ENCODE assay signal across 14 cellular contexts in the genomic region with DNA sequence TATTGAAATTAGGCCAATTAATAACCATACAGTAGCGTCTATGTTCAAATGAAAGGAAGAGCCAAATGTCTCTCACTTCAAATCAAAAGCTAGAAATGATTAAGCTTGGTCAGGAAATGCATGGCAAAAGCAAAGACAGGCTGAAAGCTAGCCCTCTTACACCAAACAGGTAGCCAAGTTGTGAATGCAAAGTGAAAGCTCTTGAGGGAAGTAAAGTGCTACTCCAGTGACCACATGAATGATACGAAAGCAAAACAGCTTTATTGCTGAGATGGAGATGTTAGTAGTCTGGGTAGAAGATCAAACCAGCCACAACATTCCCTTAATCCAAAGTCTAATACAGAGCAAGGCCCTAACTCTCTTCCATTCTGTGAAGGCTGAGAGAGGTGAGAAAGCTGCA.
DNase-seq lines count a peak whose midpoint lies in the region; ATAC-seq and TF ChIP-seq lines count a peak whose summit lies in the region.
"Had no signal": no experiment of that assay in that cellular context is flagged by ENCODE, and none has a peak within 500 bp of the region (broad histone marks: within the 10 kb centered on the region; RNA-seq: fewer than 3 reads in every experiment).

No MANE protein-coding gene starts in this region.

- no peaks in the 10 kb centered on the region for H3K27me3 Mint-ChIP-seq in activated CD4-positive, alpha-beta memory T cell treated with anti-CD3 and anti-CD28 coated beads, Interleukin-2, amount 10 ng/mL, durations not matched to agents 7 days and 5 days
- H3K27me3 Mint-ChIP-seq in activated T-cell treated with anti-CD3 and anti-CD28 coated beads, Interleukin-2, amount 50 U/mL, for 24 hours = peaks cover 21% of the 10 kb centered on the region

- CTCF ChIA-PET in activated CD4-positive, alpha-beta memory T cell treated with anti-CD3 and anti-CD28 coated beads, Interleukin-2, amount 10 ng/mL, durations not matched to agents 7 days and 5 days (lab: Charles Lee) = no interaction called here

- no peaks in the 10 kb centered on the region for H3K9me3 ChIP-seq in suprapubic skin
- H3K9me3 ChIP-seq: thyroid gland had no signal

- H3K27ac ChIP-seq in suprapubic skin = no peak overlapping the region
- H3K27ac ChIP-seq: thyroid gland had no signal

- no peaks in the 10 kb centered on the region for H3K4me1 Mint-ChIP-seq in activated CD4-positive, alpha-beta memory T cell treated with anti-CD3 and anti-CD28 coated beads, Interleukin-2, amount 10 ng/mL, durations not matched to agents 7 days and 5 days
- no peaks in the 10 kb centered on the region for H3K4me1 Mint-ChIP-seq in activated T-cell treated with anti-CD3 and anti-CD28 coated beads, Interleukin-2, amount 50 U/mL, for 24 hours (ENCODE audit: low read depth)

- 63% methylated on average over 2 of the region's 2 CpGs for WGBS in suprapubic skin

- no peak for TF ChIP-seq POLR2A in suprapubic skin (IDR thresholded peaks at IDR 0.05)

- H3K27me3 ChIP-seq in suprapubic skin = no peaks in the 10 kb centered on the region
- H3K27me3 ChIP-seq: thyroid gland had no signal

- H3K9me3 Mint-ChIP-seq in activated CD4-positive, alpha-beta memory T cell treated with anti-CD3 and anti-CD28 coated beads, Interleukin-2, amount 10 ng/mL, durations not matched to agents 7 days and 5 days = no peaks in the 10 kb centered on the region
- no peaks in the 10 kb centered on the region for H3K9me3 Mint-ChIP-seq in activated T-cell treated with anti-CD3 and anti-CD28 coated beads, Interleukin-2, amount 50 U/mL, for 24 hours
- H3K9me3 Mint-ChIP-seq: natural killer cell treated with Interleukin-12 subunit alpha and Interleukin-12 subunit beta and Interleukin-15 and Interleukin-18, amount 100 ng/mL, for 72 hours had no signal

- no peak overlapping the region for H3K4me3 Mint-ChIP-seq in activated CD4-positive, alpha-beta memory T cell treated with anti-CD3 and anti-CD28 coated beads, Interleukin-2, amount 10 ng/mL, durations not matched to agents 7 days and 5 days
- H3K4me3 Mint-ChIP-seq in activated T-cell treated with anti-CD3 and anti-CD28 coated beads, Interleukin-2, amount 50 U/mL, for 24 hours = no peak overlapping the region
- H3K4me3 Mint-ChIP-seq: natural killer cell treated with Interleukin-12 subunit alpha and Interleukin-12 subunit beta and Interleukin-15 and Interleukin-18, amount 100 ng/mL, for 72 hours had no signal

- no peaks in the 10 kb centered on the region for H3K36me3 Mint-ChIP-seq in activated CD4-positive, alpha-beta memory T cell treated with anti-CD3 and anti-CD28 coated beads, Interleukin-2, amount 10 ng/mL, durations not matched to agents 7 days and 5 days (ENCODE audit: low read depth)
- H3K36me3 Mint-ChIP-seq in activated T-cell treated with anti-CD3 and anti-CD28 coated beads, Interleukin-2, amount 50 U/mL, for 24 hours (ENCODE audit: low read depth) = no peaks in the 10 kb centered on the region
- H3K36me3 Mint-ChIP-seq: natural killer cell treated with Interleukin-12 subunit alpha and Interleukin-12 subunit beta and Interleukin-15 and Interleukin-18, amount 100 ng/mL, for 72 hours had no signal

- no peaks in the 10 kb centered on the region for H3K4me1 ChIP-seq in suprapubic skin

- POLR2A ChIA-PET in activated CD4-positive, alpha-beta memory T cell treated with anti-CD3 and anti-CD28 coated beads, Interleukin-2, amount 10 ng/mL, durations not matched to agents 7 days and 5 days (lab: Charles Lee) = no interaction called here

- ATAC-seq in GM19324 (IDR thresholded peaks at IDR 0.05; ENCODE audit: low FRiP score, unreplicated experiment) = peak; percentile 94
- peak; percentile 90 for ATAC-seq in HG02678 (IDR thresholded peaks at IDR 0.05; ENCODE audit: unreplicated experiment)
- peak; percentile 80 for ATAC-seq in HG03442 (IDR thresholded peaks at IDR 0.05; ENCODE audit: unreplicated experiment)

- no peak for TF ChIP-seq EP300 in suprapubic skin (IDR thresholded peaks at IDR 0.05)

- no peak overlapping the region for H3K4me3 ChIP-seq in suprapubic skin
- H3K4me3 ChIP-seq: thyroid gland had no signal

- DNase-seq in DMS79 treated with DMSO at 0.1 percent for 48 hours (lab: John Stamatoyannopoulos, UW) = peak; percentile 56
- no peak for DNase-seq in RPMI8226
- DNase-seq in activated CD4-positive, alpha-beta memory T cell treated with anti-CD3 and anti-CD28 coated beads, Interleukin-2, amount 10 ng/mL, durations not matched to agents 7 days and 5 days = no peak
- DNase-seq in activated T-cell treated with anti-CD3 and anti-CD28 coated beads, Interleukin-2, amount 50 U/mL, for 24 hours = no peak
- no peak for DNase-seq in suprapubic skin (ENCODE audit: low spot score in 2 of 2)
- DNase-seq: activated CD8-positive, alpha-beta memory T cell treated with anti-CD3 and anti-CD28 coated beads, Interleukin-2, amount 50 U/mL, for 4 hours; amniotic stem cell; kidney glomerular epithelial cell; NCI-H446 treated with DMSO at 0.1 percent for 48 hours; thyroid gland had no signal

- TF ChIP-seq CTCF in suprapubic skin (IDR thresholded peaks at IDR 0.05) = no peak

- H3K27ac Mint-ChIP-seq in activated CD4-positive, alpha-beta memory T cell treated with anti-CD3 and anti-CD28 coated beads, Interleukin-2, amount 10 ng/mL, durations not matched to agents 7 days and 5 days = no peak overlapping the region
- H3K27ac Mint-ChIP-seq in activated T-cell treated with anti-CD3 and anti-CD28 coated beads, Interleukin-2, amount 50 U/mL, for 24 hours = no peak overlapping the region
- H3K27ac Mint-ChIP-seq: natural killer cell treated with Interleukin-12 subunit alpha and Interleukin-12 subunit beta and Interleukin-15 and Interleukin-18, amount 100 ng/mL, for 72 hours had no signal

- H3K36me3 ChIP-seq in suprapubic skin = no peaks in the 10 kb centered on the region
- H3K36me3 ChIP-seq: thyroid gland had no signal
